Comparison of ENCODE assay signal across 16 cellular contexts in genomic region chr17:41478240-41478639, GRCh38. TPM values are rescaled to one million over a fixed set of nuclear protein-coding genes. Genes with fewer than 3 reads are reported as not detected.
A peak's percentile ranks its signal among the peaks of the same experiment; 100 is the strongest.
DNase-seq lines count a peak whose midpoint lies in the region; ATAC-seq, FAIRE-seq and TF ChIP-seq lines count a peak whose summit lies in the region.
"Had no signal": no experiment of that assay in that cellular context is flagged by ENCODE, and none has a peak within 500 bp of the region (broad histone marks: within the 10 kb centered on the region; RNA-seq: fewer than 3 reads in every experiment).

No MANE protein-coding gene starts in this region.

- ATAC-seq in HepG2 (peak; percentile 60), right lobe of liver (no peak), esophagus mucosa (peak; percentile 25), GM21825 (IDR thresholded peaks at IDR 0.05; ENCODE audit: unreplicated experiment) (no peak)
- ATAC-seq: HCT116 had no signal

- in situ Hi-C loops in HepG2 (cut with HindIII; ENCODE audit: extremely low pct_ligation_motif_present, low pct_unique_long_range_greater_than_20kb): no loop called here

- no peaks in the 10 kb centered on the region for H3K79me2 ChIP-seq in HepG2 (ENCODE audit: insufficient read depth, low read length)

- TF ChIP-seq POLR2A in HepG2 (IDR thresholded peaks at IDR 0.05; ENCODE audit: insufficient read depth in 1 of 2, low read depth in 2 of 2, low read length in 2 of 2) (no peak), right lobe of liver (IDR thresholded peaks at IDR 0.05) (no peak)

- H3K36me3 ChIP-seq in HepG2 (replicated peaks in 1 of 2; ENCODE audit: control insufficient read depth in 1 of 2, insufficient read depth in 2 of 2, low read length in 2 of 2) (no peaks in the 10 kb centered on the region), right lobe of liver (no peaks in the 10 kb centered on the region), neuronal stem cell (replicated peaks in 1 of 2; ENCODE audit: control insufficient read depth in 2 of 2, insufficient read depth in 2 of 2, low read length in 2 of 2) (no peaks in the 10 kb centered on the region), SJCRH30 (no peaks in the 10 kb centered on the region)
- H3K36me3 ChIP-seq: BLaER1 had no signal

- 61% methylated on average over 2 of the region's 8 CpGs for WGBS in HepG2 (ENCODE audit: low lambda C conversion rate)
- WGBS in right lobe of liver (ENCODE audit: insufficient coverage, low coverage, low lambda C conversion rate, missing lambda C conversion rate): 78% methylated on average over 3 of the region's 8 CpGs
- WGBS in neuronal stem cell (ENCODE audit: extremely low coverage in 2 of 2, insufficient read length in 2 of 2, insufficient replicate concordance in 1 of 2), 2 donors: no CpG with 5 or more reads among the region's 8 CpGs

- peak overlapping the region; percentile 11 for H3K18ac ChIP-seq in neuronal stem cell (ENCODE audit: low read length)

- H4K91ac ChIP-seq in neuronal stem cell (ENCODE audit: low read depth, low read length, poor library complexity): no peak overlapping the region

- H2BK5ac ChIP-seq in neuronal stem cell (ENCODE audit: low read length): no peak overlapping the region

- no TSS peak for BruUV-seq in HepG2 (replicated peaks; lab: Mats Ljungman, UMichigan)

- no peaks in the 10 kb centered on the region for H3K4me1 ChIP-seq in HepG2 (ENCODE audit: insufficient read depth, low read length)
- no peaks in the 10 kb centered on the region for H3K4me1 ChIP-seq in right lobe of liver
- H3K4me1 ChIP-seq in neuronal stem cell (ENCODE audit: control insufficient read depth in 2 of 2, insufficient read depth in 1 of 2, low read depth in 1 of 2, low read length in 2 of 2): peaks cover 0 to 1% of the 10 kb centered on the region in 2 donors
- H3K4me1 ChIP-seq in SJCRH30: no peaks in the 10 kb centered on the region

- H2AFZ ChIP-seq in HepG2 (ENCODE audit: low read length): no peak overlapping the region
- H2AFZ ChIP-seq in neuronal stem cell (ENCODE audit: low read length): no peak overlapping the region

- no peak overlapping the region for H3K14ac ChIP-seq in neuronal stem cell (ENCODE audit: low read length)

- H3K9ac ChIP-seq in HepG2 (ENCODE audit: insufficient read depth, low read depth, low read length): no peak overlapping the region
- H3K9ac ChIP-seq in neuronal stem cell (ENCODE audit: low read depth, low read length, poor library complexity): no peak overlapping the region
- H3K9ac ChIP-seq: BLaER1 had no signal

- no peak overlapping the region for H4K8ac ChIP-seq in neuronal stem cell (ENCODE audit: low read depth, low read length)

- H2BK12ac ChIP-seq in neuronal stem cell (ENCODE audit: low read length): no peak overlapping the region

- CTCF ChIA-PET in HepG2 (lab: Yijun Ruan, JAX; ENCODE audit: low intra/inter-chr PET ratio, low total read pairs): no interaction called here

- no peaks in the 10 kb centered on the region for H4K20me1 ChIP-seq in HepG2 (ENCODE audit: insufficient read depth, low read length)
- H4K20me1 ChIP-seq: BLaER1 had no signal

- DNase-seq in HepG2 (ENCODE audit: low spot score): no peak
- DNase-seq in right lobe of liver: no peak
- no peak for DNase-seq in neuronal stem cell (ENCODE audit: low spot score)
- DNase-seq in NCI-H774 (lab: John Stamatoyannopoulos, UW): no peak
- no peak for DNase-seq in SJCRH30
- DNase-seq in NCI-H146 (lab: John Stamatoyannopoulos, UW): no peak
- DNase-seq: DMS53, GF-D8 had no signal

- no peak overlapping the region for H3K27ac ChIP-seq in HepG2 (ENCODE audit: extremely low read length, insufficient read depth, low read length)
- no peak overlapping the region for H3K27ac ChIP-seq in right lobe of liver
- H3K27ac ChIP-seq in neuronal stem cell (replicated peaks; ENCODE audit: low read length): no peak overlapping the region
- H3K27ac ChIP-seq in SJCRH30: no peak overlapping the region
- H3K27ac ChIP-seq: 22Rv1, BLaER1 had no signal

- H3K4ac ChIP-seq in neuronal stem cell (ENCODE audit: low read length): no peak overlapping the region

- no peak for TF ChIP-seq RAD21 in HepG2 (CRISPR knock-in tag; IDR thresholded peaks at IDR 0.05)

- no peak overlapping the region for H2BK120ac ChIP-seq in neuronal stem cell (ENCODE audit: low read depth, low read length)

- H3K23ac ChIP-seq in neuronal stem cell (ENCODE audit: low read depth, low read length, poor library complexity): no peak overlapping the region

- H3K27me3 ChIP-seq in HepG2 (ENCODE audit: control insufficient read depth in 1 of 2, insufficient read depth in 2 of 2, low read length in 2 of 2) (peaks cover 2 to 32% of the 10 kb centered on the region in 2 experiments; a peak in 3 of 5 replicates), right lobe of liver (no peaks in the 10 kb centered on the region), neuronal stem cell (ENCODE audit: control insufficient read depth in 3 of 3, insufficient read depth in 3 of 3, low read depth in 1 of 3, low read length in 3 of 3) (no peaks in the 10 kb centered on the region), SJCRH30 (no peaks in the 10 kb centered on the region)
- H3K27me3 ChIP-seq: BLaER1 had no signal

- no peak for TF ChIP-seq EP300 in HepG2 (IDR thresholded peaks at IDR 0.05; ENCODE audit: low read depth in 2 of 2, low read length in 2 of 2)
- no peak for TF ChIP-seq EP300 in HepG2 (CRISPR knock-in tag; IDR thresholded peaks at IDR 0.05; ENCODE audit: borderline replicate concordance)

- H3K9me3 ChIP-seq in HepG2 (ENCODE audit: low read length) (no peaks in the 10 kb centered on the region), right lobe of liver (no peaks in the 10 kb centered on the region), neuronal stem cell (replicated peaks in 1 of 2; ENCODE audit: control insufficient read depth in 2 of 2, insufficient read depth in 1 of 2, low read depth in 1 of 2, low read length in 2 of 2) (no peaks in the 10 kb centered on the region), SJCRH30 (replicated peaks) (no peaks in the 10 kb centered on the region)
- H3K9me3 ChIP-seq: BLaER1 had no signal

- no peaks in the 10 kb centered on the region for H3K79me1 ChIP-seq in neuronal stem cell (ENCODE audit: low read depth, low read length)

- FAIRE-seq in HepG2 (lab: Jason Lieb, UNC): no peak
- FAIRE-seq: H54 had no signal

- H3K4me3 ChIP-seq in HepG2 (replicated peaks in 1 of 3; ENCODE audit: insufficient read depth in 1 of 3, low read depth in 2 of 3, low read length in 3 of 3) (no peak overlapping the region), right lobe of liver (no peak overlapping the region), neuronal stem cell (ENCODE audit: low read length in 2 of 2) (peak overlapping the region in 1 of 2 donors; percentile 5), SJCRH30 (no peak overlapping the region)
- H3K4me3 ChIP-seq: BLaER1 had no signal

- intact Hi-C loops in HepG2 (cut with micrococcal nuclease; ENCODE audit: unreplicated experiment) (no loop called here), right lobe of liver (cut with DNase I) (no loop called here)

- TF ChIP-seq CTCF in HepG2 (CRISPR knock-in tag; IDR thresholded peaks at IDR 0.05): no peak
- TF ChIP-seq CTCF in right lobe of liver (IDR thresholded peaks at IDR 0.05): no peak

- H2BK15ac ChIP-seq in neuronal stem cell (ENCODE audit: low read length): no peak overlapping the region

- H2AK5ac ChIP-seq in neuronal stem cell (ENCODE audit: low read depth, low read length): no peak overlapping the region

- H3K4me2 ChIP-seq in HepG2 (ENCODE audit: low read depth, low read length) (no peak overlapping the region), neuronal stem cell (ENCODE audit: insufficient read depth, low read length, poor library complexity, severe bottlenecking) (no peak overlapping the region)
- H3K4me2 ChIP-seq: BLaER1 had no signal

- POLR2A ChIA-PET in HepG2 (lab: Yijun Ruan, JAX): no interaction called here

RNA-seq across cellular contexts. Expression of gene KRT35, which starts 2.7 kb away (rescaled TPM):
- not detected in 2 replicates for total RNA-seq in HepG2 (2016; rRNA removed; fragmentation: Illumina TruSeq; extraction: Trizol)
- not detected in 2 replicates for total RNA-seq in HepG2 (2016; cell fraction: cytosol; rRNA removed; fragmentation: Illumina TruSeq; extraction: Trizol; ENCODE audit: low read depth)
- total RNA-seq in HepG2 (2016; cell fraction: insoluble cytoplasmic fraction; rRNA removed; fragmentation: Illumina TruSeq; extraction: Trizol): not detected in 2 replicates
- total RNA-seq in HepG2 (2016; cell fraction: membrane; rRNA removed; fragmentation: Illumina TruSeq; extraction: Trizol): not detected in 2 replicates
- not detected in 2 replicates for total RNA-seq in HepG2 (2016; cell fraction: nucleus; rRNA removed; fragmentation: Illumina TruSeq; extraction: Trizol)
- polyA plus RNA-seq in HepG2 (2011; rRNA removed): not detected in 2 replicates
- polyA plus RNA-seq in HepG2 (2011; cell fraction: cytosol; rRNA removed): not detected in 2 replicates
- not detected in 2 replicates for polyA plus RNA-seq in HepG2 (2011; cell fraction: nucleus; rRNA removed)
- polyA plus RNA-seq in HepG2 (2012): not detected in 2 replicates
- polyA plus RNA-seq in HepG2 (2016; cell fraction: cytosol; fragmentation: Illumina TruSeq; extraction: Trizol; ENCODE audit: low read depth): not detected in 2 replicates
- not detected in 2 replicates for polyA plus RNA-seq in HepG2 (2016; cell fraction: insoluble cytoplasmic fraction; fragmentation: Illumina TruSeq; extraction: Trizol; ENCODE audit: low read depth)
- not detected in 2 replicates for polyA plus RNA-seq in HepG2 (2016; cell fraction: membrane; fragmentation: Illumina TruSeq; extraction: Trizol; ENCODE audit: low read depth)
- polyA plus RNA-seq in HepG2 (2016; cell fraction: nucleus; fragmentation: Illumina TruSeq; extraction: Trizol; ENCODE audit: insufficient read depth, low read depth): not detected in 2 replicates
- polyA minus RNA-seq in HepG2 (2011; rRNA and poly(A)+ RNA removed; ENCODE audit: low replicate concordance): not detected in 2 replicates
- polyA minus RNA-seq in HepG2 (2011; cell fraction: cytosol; rRNA and poly(A)+ RNA removed): not detected in 2 replicates
- polyA minus RNA-seq in HepG2 (2011; cell fraction: nucleus; rRNA and poly(A)+ RNA removed): not detected in 2 replicates
- total RNA-seq in right lobe of liver: not detected
- total RNA-seq in esophagus mucosa: not detected
- not detected for polyA plus RNA-seq in neuronal stem cell (2013, experiment 1 of 2)
- not detected for polyA plus RNA-seq in neuronal stem cell (2013, experiment 2 of 2)
- total RNA-seq in SJCRH30 (2014; rRNA removed; shearing (Covaris generic)): not detected in 2 replicates
- total RNA-seq: A673, HT-29 had no signal

RNA-seq across cellular contexts. Expression of gene KRT32, which starts 11.1 kb away (rescaled TPM):
- total RNA-seq in HepG2 (2016; rRNA removed; fragmentation: Illumina TruSeq; extraction: Trizol): not detected in 2 replicates
- total RNA-seq in HepG2 (2016; cell fraction: cytosol; rRNA removed; fragmentation: Illumina TruSeq; extraction: Trizol; ENCODE audit: low read depth): not detected in 2 replicates
- total RNA-seq in HepG2 (2016; cell fraction: insoluble cytoplasmic fraction; rRNA removed; fragmentation: Illumina TruSeq; extraction: Trizol): not detected in 2 replicates
- total RNA-seq in HepG2 (2016; cell fraction: membrane; rRNA removed; fragmentation: Illumina TruSeq; extraction: Trizol): not detected in 2 replicates
- not detected in 2 replicates for total RNA-seq in HepG2 (2016; cell fraction: nucleus; rRNA removed; fragmentation: Illumina TruSeq; extraction: Trizol)
- polyA plus RNA-seq in HepG2 (2011; rRNA removed): not detected in 2 replicates
- not detected in 2 replicates for polyA plus RNA-seq in HepG2 (2011; cell fraction: cytosol; rRNA removed)
- not detected in 2 replicates for polyA plus RNA-seq in HepG2 (2011; cell fraction: nucleus; rRNA removed)
- polyA plus RNA-seq in HepG2 (2012): not detected in 2 replicates
- polyA plus RNA-seq in HepG2 (2016; cell fraction: cytosol; fragmentation: Illumina TruSeq; extraction: Trizol; ENCODE audit: low read depth): not detected in 2 replicates
- polyA plus RNA-seq in HepG2 (2016; cell fraction: insoluble cytoplasmic fraction; fragmentation: Illumina TruSeq; extraction: Trizol; ENCODE audit: low read depth): not detected in 2 replicates
- not detected in 2 replicates for polyA plus RNA-seq in HepG2 (2016; cell fraction: membrane; fragmentation: Illumina TruSeq; extraction: Trizol; ENCODE audit: low read depth)
- not detected in 2 replicates for polyA plus RNA-seq in HepG2 (2016; cell fraction: nucleus; fragmentation: Illumina TruSeq; extraction: Trizol; ENCODE audit: insufficient read depth, low read depth)
- not detected in 2 replicates for polyA minus RNA-seq in HepG2 (2011; rRNA and poly(A)+ RNA removed; ENCODE audit: low replicate concordance)
- not detected in 2 replicates for polyA minus RNA-seq in HepG2 (2011; cell fraction: cytosol; rRNA and poly(A)+ RNA removed)
- polyA minus RNA-seq in HepG2 (2011; cell fraction: nucleus; rRNA and poly(A)+ RNA removed): not detected in 2 replicates
- not detected for total RNA-seq in right lobe of liver
- total RNA-seq in esophagus mucosa: 0.80 TPM
- not detected for polyA plus RNA-seq in neuronal stem cell (2013, experiment 1 of 2)
- polyA plus RNA-seq in neuronal stem cell (2013, experiment 2 of 2): not detected
- total RNA-seq in SJCRH30 (2014; rRNA removed; shearing (Covaris generic)): not detected in 2 replicates
- total RNA-seq: A673, HT-29 had no signal

RNA-seq across cellular contexts. Expression of gene KRT36, which starts 11.5 kb away (rescaled TPM):
- total RNA-seq in HepG2 (2016; rRNA removed; fragmentation: Illumina TruSeq; extraction: Trizol) (not detected in 2 replicates), right lobe of liver (not detected), esophagus mucosa (not detected)
- not detected in 2 replicates for total RNA-seq in HepG2 (2016; cell fraction: cytosol; rRNA removed; fragmentation: Illumina TruSeq; extraction: Trizol; ENCODE audit: low read depth)
- total RNA-seq in HepG2 (2016; cell fraction: insoluble cytoplasmic fraction; rRNA removed; fragmentation: Illumina TruSeq; extraction: Trizol): not detected in 2 replicates
- not detected in 2 replicates for total RNA-seq in HepG2 (2016; cell fraction: membrane; rRNA removed; fragmentation: Illumina TruSeq; extraction: Trizol)
- total RNA-seq in HepG2 (2016; cell fraction: nucleus; rRNA removed; fragmentation: Illumina TruSeq; extraction: Trizol): not detected in 2 replicates
- polyA plus RNA-seq in HepG2 (2011; rRNA removed): not detected in 2 replicates
- polyA plus RNA-seq in HepG2 (2011; cell fraction: cytosol; rRNA removed): not detected in 2 replicates
- not detected in 2 replicates for polyA plus RNA-seq in HepG2 (2011; cell fraction: nucleus; rRNA removed)
- not detected in 2 replicates for polyA plus RNA-seq in HepG2 (2012)
- not detected in 2 replicates for polyA plus RNA-seq in HepG2 (2016; cell fraction: cytosol; fragmentation: Illumina TruSeq; extraction: Trizol; ENCODE audit: low read depth)
- polyA plus RNA-seq in HepG2 (2016; cell fraction: insoluble cytoplasmic fraction; fragmentation: Illumina TruSeq; extraction: Trizol; ENCODE audit: low read depth): not detected in 2 replicates
- polyA plus RNA-seq in HepG2 (2016; cell fraction: membrane; fragmentation: Illumina TruSeq; extraction: Trizol; ENCODE audit: low read depth): not detected in 2 replicates
- polyA plus RNA-seq in HepG2 (2016; cell fraction: nucleus; fragmentation: Illumina TruSeq; extraction: Trizol; ENCODE audit: insufficient read depth, low read depth): not detected in 2 replicates
- polyA minus RNA-seq in HepG2 (2011; rRNA and poly(A)+ RNA removed; ENCODE audit: low replicate concordance): not detected in 2 replicates
- not detected in 2 replicates for polyA minus RNA-seq in HepG2 (2011; cell fraction: cytosol; rRNA and poly(A)+ RNA removed)
- polyA minus RNA-seq in HepG2 (2011; cell fraction: nucleus; rRNA and poly(A)+ RNA removed): not detected in 2 replicates
- polyA plus RNA-seq in neuronal stem cell (2013, experiment 1 of 2): not detected
- not detected for polyA plus RNA-seq in neuronal stem cell (2013, experiment 2 of 2)
- total RNA-seq in SJCRH30 (2014; rRNA removed; shearing (Covaris generic)): not detected in 2 replicates
- total RNA-seq: A673, HT-29 had no signal

RNA-seq across cellular contexts. Expression of gene KRT13, which starts 27.2 kb away (rescaled TPM):
- total RNA-seq in HepG2 (2016; rRNA removed; fragmentation: Illumina TruSeq; extraction: Trizol) (not detected in 2 replicates), right lobe of liver (1 to 10 TPM in 1 of 6 experiments, not detected in 5; 1.6 TPM), esophagus mucosa (44,686 TPM)
- total RNA-seq in HepG2 (2016; cell fraction: cytosol; rRNA removed; fragmentation: Illumina TruSeq; extraction: Trizol; ENCODE audit: low read depth): not detected in 2 replicates
- not detected in 2 replicates for total RNA-seq in HepG2 (2016; cell fraction: insoluble cytoplasmic fraction; rRNA removed; fragmentation: Illumina TruSeq; extraction: Trizol)
- total RNA-seq in HepG2 (2016; cell fraction: membrane; rRNA removed; fragmentation: Illumina TruSeq; extraction: Trizol): not detected in 2 replicates
- not detected in 2 replicates for total RNA-seq in HepG2 (2016; cell fraction: nucleus; rRNA removed; fragmentation: Illumina TruSeq; extraction: Trizol)
- polyA plus RNA-seq in HepG2 (2011; rRNA removed): 0.30 TPM in 1 of 2 replicates, not detected in the other
- 0.05 TPM in 1 of 2 replicates, not detected in the other for polyA plus RNA-seq in HepG2 (2011; cell fraction: cytosol; rRNA removed)
- polyA plus RNA-seq in HepG2 (2011; cell fraction: nucleus; rRNA removed): 0.09 TPM in 1 of 2 replicates, not detected in the other
- polyA plus RNA-seq in HepG2 (2012): not detected in 2 replicates
- not detected in 2 replicates for polyA plus RNA-seq in HepG2 (2016; cell fraction: cytosol; fragmentation: Illumina TruSeq; extraction: Trizol; ENCODE audit: low read depth)
- not detected in 2 replicates for polyA plus RNA-seq in HepG2 (2016; cell fraction: insoluble cytoplasmic fraction; fragmentation: Illumina TruSeq; extraction: Trizol; ENCODE audit: low read depth)
- polyA plus RNA-seq in HepG2 (2016; cell fraction: membrane; fragmentation: Illumina TruSeq; extraction: Trizol; ENCODE audit: low read depth): not detected in 2 replicates
- not detected in 2 replicates for polyA plus RNA-seq in HepG2 (2016; cell fraction: nucleus; fragmentation: Illumina TruSeq; extraction: Trizol; ENCODE audit: insufficient read depth, low read depth)
- polyA minus RNA-seq in HepG2 (2011; rRNA and poly(A)+ RNA removed; ENCODE audit: low replicate concordance): 0.70 TPM in 1 of 2 replicates, not detected in the other
- not detected in 2 replicates for polyA minus RNA-seq in HepG2 (2011; cell fraction: cytosol; rRNA and poly(A)+ RNA removed)
- polyA minus RNA-seq in HepG2 (2011; cell fraction: nucleus; rRNA and poly(A)+ RNA removed): not detected in 2 replicates
- 0.01 TPM for polyA plus RNA-seq in neuronal stem cell (2013, experiment 1 of 2)
- polyA plus RNA-seq in neuronal stem cell (2013, experiment 2 of 2): not detected
- total RNA-seq in SJCRH30 (2014; rRNA removed; shearing (Covaris generic)): 0.30 TPM in 1 of 2 replicates, not detected in the other
- total RNA-seq: A673 had no signal

RNA-seq across cellular contexts. Expression of gene KRT38, which starts 37.5 kb away (rescaled TPM):
- total RNA-seq in HepG2 (2016; rRNA removed; fragmentation: Illumina TruSeq; extraction: Trizol) (not detected in 2 replicates), right lobe of liver (not detected), esophagus mucosa (not detected)
- not detected in 2 replicates for total RNA-seq in HepG2 (2016; cell fraction: cytosol; rRNA removed; fragmentation: Illumina TruSeq; extraction: Trizol; ENCODE audit: low read depth)
- not detected in 2 replicates for total RNA-seq in HepG2 (2016; cell fraction: insoluble cytoplasmic fraction; rRNA removed; fragmentation: Illumina TruSeq; extraction: Trizol)
- total RNA-seq in HepG2 (2016; cell fraction: membrane; rRNA removed; fragmentation: Illumina TruSeq; extraction: Trizol): not detected in 2 replicates
- not detected in 2 replicates for total RNA-seq in HepG2 (2016; cell fraction: nucleus; rRNA removed; fragmentation: Illumina TruSeq; extraction: Trizol)
- not detected in 2 replicates for polyA plus RNA-seq in HepG2 (2011; rRNA removed)
- polyA plus RNA-seq in HepG2 (2011; cell fraction: cytosol; rRNA removed): not detected in 2 replicates
- 0.10 TPM in 1 of 2 replicates, not detected in the other for polyA plus RNA-seq in HepG2 (2011; cell fraction: nucleus; rRNA removed)
- not detected in 2 replicates for polyA plus RNA-seq in HepG2 (2012)
- not detected in 2 replicates for polyA plus RNA-seq in HepG2 (2016; cell fraction: cytosol; fragmentation: Illumina TruSeq; extraction: Trizol; ENCODE audit: low read depth)
- not detected in 2 replicates for polyA plus RNA-seq in HepG2 (2016; cell fraction: insoluble cytoplasmic fraction; fragmentation: Illumina TruSeq; extraction: Trizol; ENCODE audit: low read depth)
- polyA plus RNA-seq in HepG2 (2016; cell fraction: membrane; fragmentation: Illumina TruSeq; extraction: Trizol; ENCODE audit: low read depth): not detected in 2 replicates
- not detected in 2 replicates for polyA plus RNA-seq in HepG2 (2016; cell fraction: nucleus; fragmentation: Illumina TruSeq; extraction: Trizol; ENCODE audit: insufficient read depth, low read depth)
- 0.05 TPM in 1 of 2 replicates, not detected in the other for polyA minus RNA-seq in HepG2 (2011; rRNA and poly(A)+ RNA removed; ENCODE audit: low replicate concordance)
- not detected in 2 replicates for polyA minus RNA-seq in HepG2 (2011; cell fraction: cytosol; rRNA and poly(A)+ RNA removed)
- not detected in 2 replicates for polyA minus RNA-seq in HepG2 (2011; cell fraction: nucleus; rRNA and poly(A)+ RNA removed)
- not detected for polyA plus RNA-seq in neuronal stem cell (2013, experiment 1 of 2)
- polyA plus RNA-seq in neuronal stem cell (2013, experiment 2 of 2): not detected
- not detected in 2 replicates for total RNA-seq in SJCRH30 (2014; rRNA removed; shearing (Covaris generic))
- total RNA-seq: A673, HT-29 had no signal

Comparison
In these comparisons a context has a peak if more than half of its experiments do, and no peak if none do; other contexts are left out.
1. ATAC-seq: peak in HepG2 (single experiment) and esophagus mucosa (single experiment); none in right lobe of liver (0 of 4) and GM21825 (single experiment).